Comparison of ENCODE assay signal across 11 cellular contexts in the genomic region with DNA sequence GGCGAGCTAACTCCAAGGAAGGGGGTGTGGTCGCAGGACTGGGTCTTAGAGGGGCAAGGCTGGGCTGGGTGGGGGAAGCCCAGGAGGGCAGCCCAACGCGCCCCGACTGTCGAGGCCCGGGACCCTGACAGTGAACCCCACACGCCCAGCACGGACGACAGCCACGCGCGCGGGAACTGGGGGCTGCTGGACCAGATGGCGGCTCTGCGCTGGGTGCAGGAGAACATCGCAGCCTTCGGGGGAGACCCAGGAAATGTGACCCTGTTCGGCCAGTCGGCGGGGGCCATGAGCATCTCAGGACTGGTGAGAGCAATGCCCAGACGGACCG. TPM values are rescaled to one million over a fixed set of nuclear protein-coding genes. Genes with fewer than 3 reads are reported as not detected.
A peak's percentile ranks its signal among the peaks of the same experiment; 100 is the strongest.
DNase-seq lines count a peak whose midpoint lies in the region; TF ChIP-seq lines count a peak whose summit lies in the region.
"Had no signal": no experiment of that assay in that cellular context is flagged by ENCODE, and none has a peak within 500 bp of the region (broad histone marks: within the 10 kb centered on the region; RNA-seq: fewer than 3 reads in every experiment).

No MANE protein-coding gene starts in this region.

- H3K36me3 ChIP-seq in HUES48 (ENCODE audit: control insufficient read depth, insufficient read depth, low read length) = no peaks in the 10 kb centered on the region
- H3K36me3 ChIP-seq: pancreas had no signal

- H3K9me3 Mint-ChIP-seq in nephron = no peaks in the 10 kb centered on the region

- peaks cover 58% of the 10 kb centered on the region for H3K27me3 Mint-ChIP-seq in nephron (ENCODE audit: low read depth)

- H3K27ac Mint-ChIP-seq in nephron = no peak overlapping the region

- POLR2A ChIA-PET in AG04449 (lab: Yijun Ruan, JAX) = no interaction called here

- H3K4me3 ChIP-seq in AG04449 (ENCODE audit: low read depth, low read length) = peak overlapping the region; percentile 40
- peak overlapping the region; percentile 56; the same call in 1 of the 2 replicates for H3K4me3 ChIP-seq in HUES48 (ENCODE audit: low read depth, low read length)

- H3K4me1 Mint-ChIP-seq in nephron = peaks cover 19% of the 10 kb centered on the region

- TF ChIP-seq CTCF in AG04449 (IDR thresholded peaks at IDR 0.05; ENCODE audit: insufficient read depth, low read length, missing control alignments) (no peak), nephron (IDR thresholded peaks at IDR 0.05; ENCODE audit: unreplicated experiment in 3 of 3) (no peak)

- H3K9ac ChIP-seq in HUES48 (ENCODE audit: low read depth, low read length) = no peak overlapping the region

- peaks cover 46% of the 10 kb centered on the region for H3K27me3 ChIP-seq in HUES48 (ENCODE audit: control insufficient read depth, insufficient read depth, low read length)
- H3K27me3 ChIP-seq: pancreas had no signal

- H3K27ac ChIP-seq in HUES48 (ENCODE audit: low read depth, low read length) = no peak overlapping the region
- H3K27ac ChIP-seq in cingulate gyrus (ENCODE audit: low read depth, low read length) = peak overlapping the region; percentile 88

- CTCF ChIA-PET in AG04449 (lab: Yijun Ruan, JAX) = interaction anchor here (0.9 to 3.2 kb wide), 5 partner anchors 12 to 157 kb away, joined by 3 to 9 read pairs (median 4); partner anchors contain the start of gene CES4A

- H3K36me3 Mint-ChIP-seq in nephron (ENCODE audit: low read depth) = peaks cover 3% of the 10 kb centered on the region

- DNase-seq in AG04449 (ENCODE audit: low read depth, low spot score) = no peak
- no peak for DNase-seq in inferior parietal cortex (ENCODE audit: extremely low spot score)
- no peak for DNase-seq in NCI-H345 treated with DMSO at 0.1 percent for 48 hours (lab: John Stamatoyannopoulos, UW; ENCODE audit: unreplicated experiment)
- DNase-seq in HT-29 (ENCODE audit: low spot score) = no peak
- no peak for DNase-seq in COLO668 (lab: John Stamatoyannopoulos, UW; ENCODE audit: unreplicated experiment)

- peak overlapping the region; percentile 16 to 73 (median 40) for H3K4me3 Mint-ChIP-seq in nephron

- H3K4me1 ChIP-seq in HUES48 (ENCODE audit: control insufficient read depth, insufficient read depth, low read length) = no peaks in the 10 kb centered on the region

- H3K9me3 ChIP-seq in HUES48 (ENCODE audit: control insufficient read depth, insufficient read depth, low read length) = no peaks in the 10 kb centered on the region
- H3K9me3 ChIP-seq: pancreas had no signal

RNA-seq across cellular contexts. Expression of gene CES4A, which starts 12.7 kb away (rescaled TPM):
- total RNA-seq in HT-29 (2014; rRNA removed; shearing (Covaris generic)) = 3.0 and 5.5 TPM in 2 replicates
- total RNA-seq: H4, SK-MEL-5 had no signal

RNA-seq across cellular contexts. Expression of gene CBFB, which starts 27.8 kb away (rescaled TPM):
- 98.9 and 115 TPM in 2 replicates for total RNA-seq in HT-29 (2014; rRNA removed; shearing (Covaris generic))

RNA-seq across cellular contexts. Expression of gene CES3, which starts 40.1 kb away (rescaled TPM):
- total RNA-seq in HT-29 (2014; rRNA removed; shearing (Covaris generic)) = 1.3 and 3.4 TPM in 2 replicates
